Comparison of ENCODE assay signal across 10 cellular contexts in genomic region chr4:186765138-186765537, GRCh38. TPM values are rescaled to one million over a fixed set of nuclear protein-coding genes. Genes with fewer than 3 reads are reported as not detected.
A peak's percentile ranks its signal among the peaks of the same experiment; 100 is the strongest.
DNase-seq lines count a peak whose midpoint lies in the region; TF ChIP-seq lines count a peak whose summit lies in the region.
"Had no signal": no experiment of that assay in that cellular context is flagged by ENCODE, and none has a peak within 500 bp of the region (broad histone marks: within the 10 kb centered on the region; RNA-seq: fewer than 3 reads in every experiment).

No MANE protein-coding gene starts in this region.

- H3K4me3 ChIP-seq in colonic mucosa = no peak overlapping the region
- H3K4me3 ChIP-seq: SJSA1 had no signal

- H3K9me3 ChIP-seq in colonic mucosa = no peaks in the 10 kb centered on the region
- H3K9me3 ChIP-seq: SJSA1 had no signal

- intact Hi-C loops in colonic mucosa (cut with DNase I) = no loop called here

- no peaks in the 10 kb centered on the region for H3K27me3 ChIP-seq in colonic mucosa
- H3K27me3 ChIP-seq: SJSA1 had no signal

- H3K9ac ChIP-seq in colonic mucosa (ENCODE audit: low read depth in 2 of 2, low read length in 2 of 2) = peak overlapping the region in 1 of 2 donors; percentile 30

- H3K36me3 ChIP-seq in colonic mucosa = no peaks in the 10 kb centered on the region
- H3K36me3 ChIP-seq: SJSA1 had no signal

- peak overlapping the region; percentile 77 for H3K27ac ChIP-seq in colonic mucosa
- H3K27ac ChIP-seq: SJSA1 had no signal

- peaks cover 7% of the 10 kb centered on the region for H3K4me1 ChIP-seq in colonic mucosa

- TF ChIP-seq CTCF in colonic mucosa (IDR thresholded peaks at IDR 0.05) = no peak

- DNase-seq in EH (ENCODE audit: low read depth) (peak; percentile 89), NCI-H226 (peak; percentile 82), colonic mucosa (peak; percentile 82), myocyte (ENCODE audit: low read depth) (peak; percentile 97), NCI-H1105 treated with DMSO at 0.1 percent for 48 hours (lab: John Stamatoyannopoulos, UW) (no peak), GM19240 (ENCODE audit: insufficient read length, low spot score) (no peak)
- no peak for DNase-seq in activated naive CD4-positive, alpha-beta T cell treated with Interleukin-2 at 50 U/mL for 16 hours
- DNase-seq in stimulated activated CD4-positive, alpha-beta T cell treated with anti-CD3 and anti-CD28 coated beads, Interleukin-4, amount 100 ng/mL, for 4 hours = no peak
- DNase-seq: NCI-H1417 treated with DMSO at 0.1 percent for 48 hours had no signal

RNA-seq across cellular contexts. Expression of gene FAT1, which starts 41.5 kb away (rescaled TPM):
- total RNA-seq in colonic mucosa (100 to 1,000 TPM; 243 to 300 TPM), myocyte (268 and 353 TPM in 2 replicates)
- 147 TPM for polyA plus RNA-seq in myocyte (2012)

Comparison
In these comparisons a context has a peak if more than half of its experiments do, and no peak if none do; other contexts are left out.
1. DNase-seq: peak in EH (single experiment), NCI-H226 (single experiment), colonic mucosa (single experiment) and myocyte (single experiment); none in NCI-H1105 treated with DMSO at 0.1 percent for 48 hours (single experiment), GM19240 (single experiment), activated naive CD4-positive, alpha-beta T cell treated with Interleukin-2 at 50 U/mL for 16 hours (single experiment) and stimulated activated CD4-positive, alpha-beta T cell treated with anti-CD3 and anti-CD28 coated beads, Interleukin-4, amount 100 ng/mL, for 4 hours (0 of 2).